8 cellular contexts compared by ENCODE assay signal in genomic region chr4:37682701-37683401, GRCh38. TPM values are rescaled to one million over a fixed set of nuclear protein-coding genes. Genes with fewer than 3 reads are reported as not detected.
DNase-seq lines count a peak whose midpoint lies in the region; ATAC-seq, FAIRE-seq and TF ChIP-seq lines count a peak whose summit lies in the region.

No MANE protein-coding gene starts in this region.

- peak in 1 of 2 experiments; percentile 12; a peak in 2 of 6 replicates for ATAC-seq in A549
- ATAC-seq in GM19324 (IDR thresholded peaks at IDR 0.05; ENCODE audit: low FRiP score, unreplicated experiment) = peak; percentile 18

- peak overlapping the region; percentile 60 for H3K4me2 ChIP-seq in A549

- 33% methylated on average over 7 of the region's 7 CpGs for WGBS in A549 (ENCODE audit: missing lambda C conversion rate)

- TF ChIP-seq CTCF in A549 (IDR thresholded peaks at IDR 0.05) (peak; percentile 35; the same call in 1 of the 3 replicates), choroid plexus epithelial cell (conservative IDR thresholded peaks at IDR 0.05; ENCODE audit: low read depth, low read length) (peak; percentile 34)

- TF ChIP-seq POLR2A in A549 (IDR thresholded peaks at IDR 0.05; ENCODE audit: low read length) = no peak

- POLR2A ChIA-PET in A549 (lab: Yijun Ruan, JAX) = no interaction called here

- CTCF ChIA-PET in A549 (lab: Yijun Ruan, JAX) = interaction anchor here (1.0 to 1.9 kb wide), 10 partner anchors 16 to 119 kb away, joined by 3 to 6 read pairs (median 4); no protein-coding TSS in a partner anchor

- peaks cover 21% of the 10 kb centered on the region for H3K4me1 ChIP-seq in A549

- H3K9me3 ChIP-seq in A549 = no peaks in the 10 kb centered on the region

- H3K27ac ChIP-seq in A549 = peak overlapping the region; percentile 42 to 47; a peak in 4 of 6 replicates

- H3K4me3 ChIP-seq in A549 = no peak overlapping the region
- H3K4me3 ChIP-seq in choroid plexus epithelial cell (ENCODE audit: low read depth, low read length) = no peak overlapping the region

- peak; percentile 13 to 48 for DNase-seq in A549 (ENCODE audit: low read depth in 1 of 2, low spot score in 1 of 2)
- no peak for DNase-seq in HTR-8/SVneo (ENCODE audit: insufficient read length, low spot score)
- DNase-seq in choroid plexus epithelial cell (ENCODE audit: low read depth) = peak; percentile 32
- DNase-seq in stimulated activated CD4-positive, alpha-beta T cell treated with anti-CD3 and anti-CD28 coated beads, Interleukin-4, amount 100 ng/mL, for 4 hours = no peak
- DNase-seq in SHP77 (lab: John Stamatoyannopoulos, UW) = no peak
- no peak for DNase-seq in activated CD4-positive, alpha-beta T cell treated with anti-CD3 and anti-CD28 coated beads for 1 hour
- DNase-seq in inferior parietal cortex (ENCODE audit: extremely low spot score) = no peak

- no peak for TF ChIP-seq EP300 in A549 (IDR thresholded peaks at IDR 0.05)

- FAIRE-seq in A549 (lab: Jason Lieb, UNC) (no peak), HTR-8/SVneo (lab: Jason Lieb, UNC) (peak; percentile 69)

- TF ChIP-seq RAD21 in A549 (conservative IDR thresholded peaks at IDR 0.05 in 1 of 2, IDR thresholded peaks at IDR 0.05 in 1 of 2) = peak; percentile 38 to 52

TF ChIP-seq in A549, 52 proteins besides CTCF, POLR2A, EP300 and RAD21:
- TF ChIP-seq MAZ (IDR thresholded peaks at IDR 0.05; ENCODE audit: borderline replicate concordance, low read depth, low read length) = no peak
- TF ChIP-seq FOSL2 (IDR thresholded peaks at IDR 0.05) = no peak
- TF ChIP-seq FOSL2 (CRISPR knock-in tag; IDR thresholded peaks at IDR 0.05) = peak; percentile 24; the same call in 1 of the 2 replicates
- TF ChIP-seq SMC3 (IDR thresholded peaks at IDR 0.05) = peak; percentile 41; the same call in 1 of the 3 replicates
- TF ChIP-seq CBX8 (IDR thresholded peaks at IDR 0.05) = no peak
- TF ChIP-seq MAFK (IDR thresholded peaks at IDR 0.05; ENCODE audit: partially characterized antibody) = peak; percentile 36
- no peak for TF ChIP-seq TFCP2L1 (CRISPR knock-in tag; IDR thresholded peaks at IDR 0.05)
- TF ChIP-seq RCOR1 (IDR thresholded peaks at IDR 0.05; ENCODE audit: low read depth, low read length) = no peak

RNA-seq across cellular contexts. Expression of gene RELL1, which starts 3.3 kb away (rescaled TPM):
- polyA plus RNA-seq in A549 (2011; rRNA removed) = 7.9 and 9.6 TPM in 2 replicates
- polyA plus RNA-seq in A549 (2012; cell fraction: cytosol; rRNA removed) = 3.5 and 4.7 TPM in 2 replicates
- 2.5 and 3.3 TPM in 2 replicates for polyA plus RNA-seq in A549 (2012; cell fraction: nucleus; rRNA removed)
- polyA plus RNA-seq in A549 (2017; fragmentation: RNase III; extraction: RNeasy Plus Mini Kit Qiagen cat#74134 plus additional on column Dnase treatment) = 4.9 to 5.8 TPM (median 5.0 TPM) in 3 replicates
- 24.9 and 28.2 TPM in 2 replicates for polyA minus RNA-seq in A549 (2011; rRNA and poly(A)+ RNA removed)

Comparison
In these comparisons a context has a peak if more than half of its experiments do, and no peak if none do; other contexts are left out.
1. DNase-seq: peak in A549 (2 of 2) and choroid plexus epithelial cell (single experiment); none in HTR-8/SVneo (single experiment), stimulated activated CD4-positive, alpha-beta T cell treated with anti-CD3 and anti-CD28 coated beads, Interleukin-4, amount 100 ng/mL, for 4 hours (0 of 2), SHP77 (0 of 2), activated CD4-positive, alpha-beta T cell treated with anti-CD3 and anti-CD28 coated beads for 1 hour (single experiment) and inferior parietal cortex (single experiment).